In the genomic region with DNA sequence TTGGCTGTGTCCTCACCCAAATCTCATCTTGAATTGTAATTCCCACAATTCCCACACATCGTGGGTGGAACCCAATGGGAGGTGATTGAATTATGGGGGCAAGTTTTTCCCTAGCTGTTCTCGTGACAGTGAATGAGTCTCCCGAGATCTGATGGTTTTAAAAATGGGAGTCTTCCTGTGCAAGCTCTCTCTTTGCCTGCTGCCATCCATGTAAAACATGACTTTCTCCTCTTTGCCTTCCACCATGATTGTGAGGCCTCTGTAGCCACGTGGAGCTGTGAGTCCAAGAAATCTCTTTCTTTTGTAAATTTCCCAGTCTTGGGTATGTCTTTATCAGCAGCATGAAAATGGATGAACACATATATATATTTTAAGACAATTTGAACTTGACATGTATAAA, we compare ENCODE assay signal across 37 cellular contexts.
DNase-seq lines count a peak whose midpoint lies in the region; ATAC-seq, FAIRE-seq and TF ChIP-seq lines count a peak whose summit lies in the region.
"Had no signal": no experiment of that assay in that cellular context is flagged by ENCODE, and none has a peak within 500 bp of the region (broad histone marks: within the 10 kb centered on the region; RNA-seq: fewer than 3 reads in every experiment).

No MANE protein-coding gene starts in this region.

- H2AFZ ChIP-seq in HepG2 (ENCODE audit: low read length) (no peak overlapping the region), K562 (ENCODE audit: low read depth, low read length) (no peak overlapping the region), trophoblast cell (ENCODE audit: insufficient read depth, low read length, poor library complexity) (no peak overlapping the region)

- H3K23ac ChIP-seq in trophoblast cell (ENCODE audit: low read length): no peak overlapping the region

- no peaks in the 10 kb centered on the region for H3K9me3 Mint-ChIP-seq in glutamatergic neuron (ENCODE audit: unreplicated experiment)
- H3K9me3 Mint-ChIP-seq: CD4-positive, alpha-beta T cell had no signal

- H4K8ac ChIP-seq in trophoblast cell (ENCODE audit: low read depth, low read length): no peak overlapping the region

- TF ChIP-seq RAD21 in HepG2 (CRISPR knock-in tag; IDR thresholded peaks at IDR 0.05) (no peak), K562 (CRISPR knock-in tag; conservative IDR thresholded peaks at IDR 0.05 in 1 of 2, IDR thresholded peaks at IDR 0.05 in 1 of 2) (no peak)

- TF ChIP-seq POLR2A in HepG2 (IDR thresholded peaks at IDR 0.05; ENCODE audit: insufficient read depth in 1 of 2, low read depth in 2 of 2, low read length in 2 of 2) (no peak), right lobe of liver (IDR thresholded peaks at IDR 0.05) (no peak), K562 (conservative IDR thresholded peaks at IDR 0.05) (no peak)

- H3K27me3 Mint-ChIP-seq in glutamatergic neuron (ENCODE audit: unreplicated experiment): no peaks in the 10 kb centered on the region
- H3K27me3 Mint-ChIP-seq: B cell; CD4-positive, alpha-beta memory T cell; CD4-positive, alpha-beta T cell; CD4-positive, CD25-positive, alpha-beta regulatory T cell had no signal

- H3K4ac ChIP-seq in trophoblast cell (ENCODE audit: low read depth, low read length): no peak overlapping the region

- DNase-seq in HepG2 (ENCODE audit: low spot score) (no peak), right lobe of liver (no peak), K562 (ENCODE audit: extremely low read depth in 1 of 4, low spot score in 3 of 4) (no peak), glutamatergic neuron (no peak), trophoblast cell (no peak), caudate nucleus (lab: John Stamatoyannopoulos, UW) (no peak), ascending aorta (ENCODE audit: low spot score in 2 of 2) (no peak)
- DNase-seq: 8988T; ACHN; AML-193; BE2C; C1 segment of cervical spinal cord; Caco-2; Calu3; CD4-positive, alpha-beta memory T cell; CD4-positive, alpha-beta T cell; CD4-positive, CD25-positive, alpha-beta regulatory T cell; CD8-positive, alpha-beta memory T cell; CD8-positive, alpha-beta T cell; COR-L47; DMS 273 treated with DMSO at 0.1 percent for 48 hours; DMS153; DMS53; DMS79; DMS79 treated with DMSO at 0.1 percent for 48 hours; DND-41; EL had no signal

- H3K79me1 ChIP-seq in trophoblast cell (ENCODE audit: low read length): peaks cover 6% of the 10 kb centered on the region

- H3K4me1 Mint-ChIP-seq in glutamatergic neuron (ENCODE audit: low read depth, unreplicated experiment): no peaks in the 10 kb centered on the region
- H3K4me1 Mint-ChIP-seq: B cell; CD14-positive monocyte; CD4-positive, alpha-beta memory T cell; CD4-positive, CD25-positive, alpha-beta regulatory T cell; CD8-positive, alpha-beta memory T cell had no signal

- H3K9ac ChIP-seq in HepG2 (ENCODE audit: insufficient read depth, low read depth, low read length) (no peak overlapping the region), K562 (ENCODE audit: insufficient read depth in 1 of 2, low read depth in 2 of 2, low read length in 2 of 2) (no peak overlapping the region), trophoblast cell (ENCODE audit: low read length) (no peak overlapping the region)
- H3K9ac ChIP-seq: BLaER1; BLaER1 treated with 17β-estradiol and CSF1 and Interleukin-3, amounts not matched to agents 10 nM and 100 nM had no signal

- H3K36me3 Mint-ChIP-seq in glutamatergic neuron (ENCODE audit: unreplicated experiment): peaks cover 4% of the 10 kb centered on the region
- H3K36me3 Mint-ChIP-seq: CD14-positive monocyte; CD4-positive, alpha-beta memory T cell; CD4-positive, CD25-positive, alpha-beta regulatory T cell; CD8-positive, alpha-beta memory T cell; CD8-positive, alpha-beta T cell had no signal

- H3K14ac ChIP-seq in trophoblast cell (ENCODE audit: low read length): peak overlapping the region; percentile 8

- POLR2A ChIA-PET in HepG2 (lab: Yijun Ruan, JAX): no interaction called here
- POLR2A ChIA-PET in K562 (lab: Yijun Ruan, JAX): no interaction called here

- intact Hi-C loops in HepG2 (cut with micrococcal nuclease; ENCODE audit: unreplicated experiment): no loop called here
- intact Hi-C loops in right lobe of liver (cut with DNase I): no loop called here
- intact Hi-C loops in K562 (cut with micrococcal nuclease): no loop called here
- intact Hi-C loops in ascending aorta (cut with DNase I): no loop called here

- H4K12ac ChIP-seq in trophoblast cell (ENCODE audit: low read depth, low read length): no peak overlapping the region

- no peak overlapping the region for H2BK5ac ChIP-seq in trophoblast cell (ENCODE audit: low read depth, low read length, poor library complexity)

- no peak overlapping the region for H3K4me3 Mint-ChIP-seq in glutamatergic neuron (ENCODE audit: unreplicated experiment)
- H3K4me3 Mint-ChIP-seq: B cell; CD14-positive monocyte; CD4-positive, alpha-beta memory T cell; CD4-positive, alpha-beta T cell; CD4-positive, CD25-positive, alpha-beta regulatory T cell; CD8-positive, alpha-beta memory T cell; CD8-positive, alpha-beta T cell had no signal

- H2BK12ac ChIP-seq in trophoblast cell (ENCODE audit: low read length): peak overlapping the region; percentile 5

- H3K18ac ChIP-seq in trophoblast cell (ENCODE audit: low read length): no peak overlapping the region

- 49% methylated on average over 4 of the region's 4 CpGs for WGBS in HepG2 (ENCODE audit: low lambda C conversion rate)
- WGBS in right lobe of liver (ENCODE audit: insufficient coverage, low coverage, low lambda C conversion rate, missing lambda C conversion rate): 71% methylated on average over 4 of the region's 4 CpGs
- 22% methylated on average over 4 of the region's 4 CpGs for WGBS in K562 (ENCODE audit: insufficient coverage, low coverage, missing lambda C conversion rate)
- WGBS in trophoblast cell (ENCODE audit: extremely low coverage, insufficient coverage, insufficient read length): no CpG with 5 or more reads among the region's 4 CpGs

- H3K79me2 ChIP-seq in HepG2 (ENCODE audit: insufficient read depth, low read length): no peaks in the 10 kb centered on the region
- H3K79me2 ChIP-seq in K562 (ENCODE audit: control insufficient read depth, insufficient read depth, low read length): no peaks in the 10 kb centered on the region
- no peaks in the 10 kb centered on the region for H3K79me2 ChIP-seq in trophoblast cell (ENCODE audit: control insufficient read depth, insufficient read depth, low read length, poor library complexity)

- TF ChIP-seq CTCF in HepG2 (CRISPR knock-in tag; IDR thresholded peaks at IDR 0.05) (no peak), right lobe of liver (IDR thresholded peaks at IDR 0.05) (no peak), K562 (IDR thresholded peaks at IDR 0.05 in 2 of 3, conservative IDR thresholded peaks at IDR 0.05 in 1 of 3; ENCODE audit: insufficient read depth in 2 of 3, low read depth in 1 of 3, low read length in 3 of 3) (no peak), glutamatergic neuron (IDR thresholded peaks at IDR 0.05; ENCODE audit: partially characterized antibody, unreplicated experiment) (peak; percentile 2), ascending aorta (IDR thresholded peaks at IDR 0.05) (no peak)

- in situ Hi-C loops in HepG2 (cut with HindIII; ENCODE audit: extremely low pct_ligation_motif_present, low pct_unique_long_range_greater_than_20kb): no loop called here
- in situ Hi-C loops in K562 (cut with MboI): no loop called here

- H3K36me3 ChIP-seq in HepG2 (replicated peaks in 1 of 2; ENCODE audit: control insufficient read depth in 1 of 2, insufficient read depth in 2 of 2, low read length in 2 of 2) (no peaks in the 10 kb centered on the region), right lobe of liver (no peaks in the 10 kb centered on the region), K562 (ENCODE audit: control insufficient read depth, insufficient read depth, low read length) (no peaks in the 10 kb centered on the region), trophoblast cell (ENCODE audit: control insufficient read depth in 1 of 2, insufficient read depth in 2 of 2, low read length in 2 of 2) (peaks cover 0 to 2% of the 10 kb centered on the region in 2 experiments), ascending aorta (no peaks in the 10 kb centered on the region)
- H3K36me3 ChIP-seq: BE2C; BLaER1; BLaER1 treated with 17β-estradiol and CSF1 and Interleukin-3, amounts not matched to agents 10 nM and 100 nM had no signal

- FAIRE-seq in HepG2 (lab: Jason Lieb, UNC) (no peak), K562 (lab: Jason Lieb, UNC) (no peak)
- FAIRE-seq: A204.1, A549, D721Med had no signal

- H3K4me1 ChIP-seq in HepG2 (ENCODE audit: insufficient read depth, low read length): peaks cover 10% of the 10 kb centered on the region; the same call in 1 of the 2 replicates
- H3K4me1 ChIP-seq in right lobe of liver: no peaks in the 10 kb centered on the region
- H3K4me1 ChIP-seq in K562 (replicated peaks in 1 of 2; ENCODE audit: control insufficient read depth in 2 of 2, insufficient read depth in 2 of 2, low read length in 2 of 2): no peaks in the 10 kb centered on the region
- H3K4me1 ChIP-seq in trophoblast cell (ENCODE audit: control insufficient read depth in 1 of 2, insufficient read depth in 2 of 2, low read length in 2 of 2): peaks cover 2 to 3% of the 10 kb centered on the region in 2 experiments
- H3K4me1 ChIP-seq in ascending aorta: no peaks in the 10 kb centered on the region
- H3K4me1 ChIP-seq: A549, BE2C had no signal

- H4K20me1 ChIP-seq in HepG2 (ENCODE audit: insufficient read depth, low read length): no peaks in the 10 kb centered on the region
- H4K20me1 ChIP-seq in K562 (replicated peaks; ENCODE audit: control insufficient read depth, insufficient read depth, low read length): no peaks in the 10 kb centered on the region
- H4K20me1 ChIP-seq: BLaER1; BLaER1 treated with 17β-estradiol and CSF1 and Interleukin-3, amounts not matched to agents 10 nM and 100 nM had no signal

- no peak overlapping the region for H4K91ac ChIP-seq in trophoblast cell (ENCODE audit: low read depth, low read length)

- H3K27ac ChIP-seq in HepG2 (ENCODE audit: extremely low read length, insufficient read depth, low read length): no peak overlapping the region
- no peak overlapping the region for H3K27ac ChIP-seq in right lobe of liver
- no peak overlapping the region for H3K27ac ChIP-seq in K562 (ENCODE audit: extremely low read depth, low read depth, low read length)
- peak overlapping the region; percentile 16 for H3K27ac ChIP-seq in trophoblast cell (ENCODE audit: low read depth, low read length)
- no peak overlapping the region for H3K27ac ChIP-seq in caudate nucleus (ENCODE audit: low read depth, low read length)
- H3K27ac ChIP-seq in ascending aorta: no peak overlapping the region
- H3K27ac ChIP-seq: 22Rv1; A549; BLaER1; BLaER1 treated with 17β-estradiol and CSF1 and Interleukin-3, amounts not matched to agents 10 nM and 100 nM; C4-2B had no signal

- TF ChIP-seq EP300 in HepG2 (IDR thresholded peaks at IDR 0.05; ENCODE audit: low read depth in 2 of 2, low read length in 2 of 2) (no peak), HepG2 (CRISPR knock-in tag; IDR thresholded peaks at IDR 0.05; ENCODE audit: borderline replicate concordance) (no peak), K562 (IDR thresholded peaks at IDR 0.05; ENCODE audit: low read length) (no peak)

- H3K9me1 ChIP-seq in K562 (ENCODE audit: control insufficient read depth, insufficient read depth, low read length): no peaks in the 10 kb centered on the region

- no peak overlapping the region for H3K4me2 ChIP-seq in HepG2 (ENCODE audit: low read depth, low read length)
- no peak overlapping the region for H3K4me2 ChIP-seq in K562 (ENCODE audit: insufficient read depth, low read length)
- H3K4me2 ChIP-seq in trophoblast cell (ENCODE audit: low read length): no peak overlapping the region
- H3K4me2 ChIP-seq: A549; BLaER1; BLaER1 treated with 17β-estradiol and CSF1 and Interleukin-3, amounts not matched to agents 10 nM and 100 nM had no signal

- H3K27me3 ChIP-seq in HepG2 (ENCODE audit: control insufficient read depth in 1 of 2, insufficient read depth in 2 of 2, low read length in 2 of 2): no peaks in the 10 kb centered on the region; a peak in 1 of 5 replicates
- H3K27me3 ChIP-seq in right lobe of liver: no peaks in the 10 kb centered on the region
- no peaks in the 10 kb centered on the region for H3K27me3 ChIP-seq in K562 (ENCODE audit: control insufficient read depth in 2 of 2, insufficient read depth in 2 of 2, low read length in 2 of 2)
- no peaks in the 10 kb centered on the region for H3K27me3 ChIP-seq in trophoblast cell (ENCODE audit: insufficient read depth, low read length)
- no peaks in the 10 kb centered on the region for H3K27me3 ChIP-seq in ascending aorta
- H3K27me3 ChIP-seq: BE2C; BLaER1; BLaER1 treated with 17β-estradiol and CSF1 and Interleukin-3, amounts not matched to agents 10 nM and 100 nM had no signal

- no peak overlapping the region for H3K4me3 ChIP-seq in HepG2 (replicated peaks in 1 of 3; ENCODE audit: insufficient read depth in 1 of 3, low read depth in 2 of 3, low read length in 3 of 3)
- no peak overlapping the region for H3K4me3 ChIP-seq in right lobe of liver
- no peak overlapping the region for H3K4me3 ChIP-seq in K562
- no peak overlapping the region for H3K4me3 ChIP-seq in trophoblast cell (ENCODE audit: low read depth, low read length)
- H3K4me3 ChIP-seq in ascending aorta: no peak overlapping the region
- H3K4me3 ChIP-seq: A549; BLaER1; BLaER1 treated with 17β-estradiol and CSF1 and Interleukin-3, amounts not matched to agents 10 nM and 100 nM had no signal

- H2BK120ac ChIP-seq in trophoblast cell (ENCODE audit: insufficient read depth, low read length, poor library complexity): peak overlapping the region; percentile 54

- no peak overlapping the region for H3K27ac Mint-ChIP-seq in glutamatergic neuron (ENCODE audit: unreplicated experiment)
- H3K27ac Mint-ChIP-seq: B cell; CD14-positive monocyte; CD4-positive, alpha-beta memory T cell; CD4-positive, alpha-beta T cell; CD4-positive, CD25-positive, alpha-beta regulatory T cell; CD8-positive, alpha-beta memory T cell; CD8-positive, alpha-beta T cell had no signal

- ATAC-seq in HepG2: no peak
- ATAC-seq in right lobe of liver: no peak
- ATAC-seq in K562: no peak
- no peak for ATAC-seq in HG02610 (IDR thresholded peaks at IDR 0.05; ENCODE audit: unreplicated experiment)
- ATAC-seq: A549; CD8-positive, alpha-beta T cell had no signal

- H3K9me3 ChIP-seq in HepG2 (ENCODE audit: low read length): no peaks in the 10 kb centered on the region
- no peaks in the 10 kb centered on the region for H3K9me3 ChIP-seq in right lobe of liver
- H3K9me3 ChIP-seq in K562 (replicated peaks; ENCODE audit: control insufficient read depth, insufficient read depth, low read depth, low read length): no peaks in the 10 kb centered on the region
- H3K9me3 ChIP-seq in trophoblast cell (ENCODE audit: insufficient read depth, low read depth, low read length): no peaks in the 10 kb centered on the region
- H3K9me3 ChIP-seq in ascending aorta: no peaks in the 10 kb centered on the region
- H3K9me3 ChIP-seq: A549, BE2C had no signal

- peak overlapping the region; percentile 73 for H2AK5ac ChIP-seq in trophoblast cell (ENCODE audit: low read length)

- no TSS peak for BruUV-seq in HepG2 (replicated peaks; lab: Mats Ljungman, UMichigan)
- BruUV-seq in K562 (replicated peaks; lab: Mats Ljungman, UMichigan): no TSS peak

- CTCF ChIA-PET in HepG2 (lab: Yijun Ruan, JAX; ENCODE audit: low intra/inter-chr PET ratio, low total read pairs): no interaction called here
- CTCF ChIA-PET in K562 (lab: Yijun Ruan, JAX; ENCODE audit: low intra/inter-chr PET ratio): no interaction called here

Comparison
In these comparisons a context has a peak if more than half of its experiments do, and no peak if none do; other contexts are left out.
1. Of the 241 proteins assayed by ChIP-seq in both HepG2 and K562: peak only in HepG2: none; only in K562: none; in both: ZNF431; in neither: 240.